13 cellular contexts compared by ENCODE assay signal in the genomic region with DNA sequence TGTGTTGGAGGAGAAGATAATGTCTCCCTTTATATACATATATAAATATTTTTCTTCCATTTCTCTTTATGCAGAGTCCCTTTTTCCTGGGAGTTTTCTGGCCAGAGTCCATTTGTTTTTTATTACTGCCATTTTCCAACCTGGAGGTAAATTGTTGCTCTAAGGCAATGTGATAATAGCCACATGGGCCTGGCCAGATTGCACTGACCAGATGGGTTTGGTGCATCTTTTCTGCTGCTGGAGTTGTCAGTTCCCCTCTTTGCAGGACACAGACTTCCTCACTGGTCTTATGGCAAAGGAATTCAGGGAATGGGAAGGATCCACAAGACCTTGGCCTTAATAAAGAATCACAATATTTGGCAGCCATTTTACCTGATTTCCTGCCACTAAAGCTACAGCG.
DNase-seq lines count a peak whose midpoint lies in the region; ATAC-seq and TF ChIP-seq lines count a peak whose summit lies in the region.
"Had no signal": no experiment of that assay in that cellular context is flagged by ENCODE, and none has a peak within 500 bp of the region (broad histone marks: within the 10 kb centered on the region; RNA-seq: fewer than 3 reads in every experiment).

No MANE protein-coding gene starts in this region.

- 22% methylated on average over 1 of the region's 1 CpG for WGBS in SK-N-SH (ENCODE audit: low lambda C conversion rate)

- H2AFZ ChIP-seq in SK-N-SH (ENCODE audit: low read depth): no peak overlapping the region

- H3K27ac ChIP-seq in SK-N-SH (ENCODE audit: low read depth in 2 of 2, low read length in 1 of 2) (peak overlapping the region in 1 of 2 experiments; percentile 67; a peak in 2 of 4 replicates), cingulate gyrus (ENCODE audit: low read depth, low read length) (peak overlapping the region; percentile 8), temporal lobe (ENCODE audit: low read depth, low read length) (peak overlapping the region; percentile 38), lower lobe of right lung (no peak overlapping the region)
- H3K27ac ChIP-seq: A549, C4-2B had no signal

- DNase-seq in NCI-H446 (lab: John Stamatoyannopoulos, UW) (peak; percentile 34 to 51), SK-N-SH (peak; percentile 61), HCEC 1CT (no peak), lower lobe of right lung (no peak)
- DNase-seq: BE2C; CD8-positive, alpha-beta T cell; COR-L47; DMS53 had no signal

- H3K27me3 ChIP-seq in SK-N-SH (ENCODE audit: insufficient read depth) (no peaks in the 10 kb centered on the region), lower lobe of right lung (ENCODE audit: low read depth) (no peaks in the 10 kb centered on the region)
- H3K27me3 ChIP-seq: BE2C had no signal

- POLR2A ChIA-PET in SK-N-SH (lab: Yijun Ruan, JAX): interaction anchor here (0.6 kb wide), 1 partner anchor 575 kb away, joined by 3 read pairs; no protein-coding TSS in a partner anchor

- H3F3A ChIP-seq in SK-N-SH (replicated peaks; ENCODE audit: insufficient read depth): no peaks in the 10 kb centered on the region

- H4K20me1 ChIP-seq in SK-N-SH (ENCODE audit: insufficient read depth): no peaks in the 10 kb centered on the region

- no peak overlapping the region for H3K4me2 ChIP-seq in SK-N-SH
- H3K4me2 ChIP-seq: A549 had no signal

- H3K4me3 ChIP-seq in SK-N-SH (ENCODE audit: low read depth in 2 of 2, low read length in 1 of 2) (no peak overlapping the region), lower lobe of right lung (no peak overlapping the region)
- H3K4me3 ChIP-seq: A549 had no signal

- TF ChIP-seq CTCF in SK-N-SH (IDR thresholded peaks at IDR 0.05): no peak
- no peak for TF ChIP-seq CTCF in lower lobe of right lung (IDR thresholded peaks at IDR 0.05)

- H3K9me2 ChIP-seq in SK-N-SH: no peaks in the 10 kb centered on the region

- H3K9ac ChIP-seq in SK-N-SH: no peak overlapping the region

- CTCF ChIA-PET in SK-N-SH (lab: Yijun Ruan, JAX): interaction anchor here (0.7 to 1.7 kb wide), 4 partner anchors 87 to 1052 kb away, joined by 3 to 13 read pairs (median 4); no protein-coding TSS in a partner anchor

- TF ChIP-seq RAD21 in SK-N-SH (IDR thresholded peaks at IDR 0.05; ENCODE audit: low read length): no peak

- peaks cover 0 to 18% of the 10 kb centered on the region in 2 experiments; a peak in 2 of 4 replicates for H3K4me1 ChIP-seq in SK-N-SH (ENCODE audit: control insufficient read depth in 1 of 2, insufficient read depth in 2 of 2, low read depth in 1 of 2, low read length in 1 of 2)
- H3K4me1 ChIP-seq in lower lobe of right lung: no peaks in the 10 kb centered on the region
- H3K4me1 ChIP-seq: A549, BE2C had no signal

- ATAC-seq in HG03439 (IDR thresholded peaks at IDR 0.05; ENCODE audit: unreplicated experiment) (no peak), lower lobe of right lung (no peak)
- ATAC-seq: A549; CD8-positive, alpha-beta T cell had no signal

- no peaks in the 10 kb centered on the region for H3K36me3 ChIP-seq in SK-N-SH (replicated peaks in 1 of 2; ENCODE audit: control insufficient read depth in 1 of 2, insufficient read depth in 2 of 2, low read length in 1 of 2)
- H3K36me3 ChIP-seq in lower lobe of right lung: no peaks in the 10 kb centered on the region
- H3K36me3 ChIP-seq: BE2C had no signal

- H3K9me3 ChIP-seq in SK-N-SH: no peaks in the 10 kb centered on the region
- H3K9me3 ChIP-seq in lower lobe of right lung: peaks cover 3% of the 10 kb centered on the region
- H3K9me3 ChIP-seq: A549, BE2C had no signal

- intact Hi-C loops in lower lobe of right lung (cut with DNase I): no loop called here

- peak in 1 of 2 experiments; percentile 70; a peak in 1 of 4 replicates for TF ChIP-seq EP300 in SK-N-SH (IDR thresholded peaks at IDR 0.05; ENCODE audit: borderline replicate concordance in 1 of 2, low read depth in 1 of 2, low read length in 1 of 2)

- H3K79me2 ChIP-seq in SK-N-SH (ENCODE audit: insufficient read depth): no peaks in the 10 kb centered on the region

TF ChIP-seq in SK-N-SH, 30 proteins besides CTCF, POLR2A, EP300 and RAD21:
- TF ChIP-seq RCOR1 (IDR thresholded peaks at IDR 0.05; ENCODE audit: low read length): peak; percentile 62
- TF ChIP-seq TCF12 (IDR thresholded peaks at IDR 0.05): 0 out of 2 replicates have a peak, but pooled peaks have one; percentile 6
- TF ChIP-seq CHD2 (IDR thresholded peaks at IDR 0.05; ENCODE audit: low read length, partially characterized antibody): peak; percentile 73
- no peak for TF ChIP-seq IRF3 (IDR thresholded peaks at IDR 0.05; ENCODE audit: low read depth, low read length)
- TF ChIP-seq GATA2 (CRISPR knock-in tag; IDR thresholded peaks at IDR 0.05): peak; percentile 53; the same call in 1 of the 2 replicates

Comparison
In these comparisons a context has a peak if more than half of its experiments do, and no peak if none do; other contexts are left out.
1. DNase-seq: peak in NCI-H446 (2 of 2) and SK-N-SH (single experiment); none in HCEC 1CT (single experiment) and lower lobe of right lung (single experiment).